ENCODE assay signal across 27 cellular contexts in the genomic region with DNA sequence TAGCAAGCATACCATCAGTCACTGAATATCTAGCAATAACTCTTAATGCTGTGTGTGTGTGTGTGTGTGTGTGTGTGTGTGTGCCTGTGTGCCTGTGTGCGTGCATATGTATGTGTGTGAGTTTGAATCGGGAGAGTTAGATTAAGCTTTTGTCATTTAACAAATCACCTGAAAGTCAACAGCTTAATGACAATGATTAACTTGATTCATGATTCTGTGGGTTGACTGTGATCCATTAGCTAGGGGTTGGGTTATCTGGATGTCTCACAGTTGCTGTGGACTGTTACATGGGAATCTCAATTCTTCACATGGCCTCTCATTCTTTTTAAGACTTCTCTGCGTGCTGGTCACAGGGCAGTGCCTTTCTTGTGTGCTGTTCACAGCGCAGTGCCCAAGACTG.
"Had no signal": no experiment of that assay in that cellular context is flagged by ENCODE, and none has a peak within 500 bp of the region (broad histone marks: within the 10 kb centered on the region; RNA-seq: fewer than 3 reads in every experiment).

No MANE protein-coding gene starts in this region.

- H3K4me1 Mint-ChIP-seq: activated CD4-positive, alpha-beta T cell treated with anti-CD3 and anti-CD28 coated beads for 36 hours; activated CD4-positive, alpha-beta T cell treated with anti-CD3 and anti-CD28 coated beads, Interleukin-2, amount 10 ng/mL, durations not matched to agents 24 days and 14 days; activated CD8-positive, alpha-beta memory T cell treated with anti-CD3 and anti-CD28 coated beads, Interleukin-2, amount 10 ng/mL, durations not matched to agents 7 days and 5 days; activated T-helper 17 cell treated with anti-CD3 and anti-CD28 coated beads, Interleukin-2, amount 50 U/mL, for 72 hours; central memory CD8-positive, alpha-beta T cell had no signal

- DNase-seq: activated CD4-positive, alpha-beta memory T cell treated with anti-CD3 and anti-CD28 coated beads for 36 hours; activated CD4-positive, alpha-beta T cell treated with anti-CD3 and anti-CD28 coated beads for 36 hours; activated CD4-positive, alpha-beta T cell treated with anti-CD3 and anti-CD28 coated beads, Interleukin-2, amount 10 ng/mL, durations not matched to agents 24 days and 14 days; activated CD4-positive, CD25-positive, alpha-beta regulatory T cell; activated CD4-positive, CD25-positive, alpha-beta regulatory T cell treated with anti-CD3 and anti-CD28 coated beads, Interleukin-2, amount 50 U/mL, for 72 hours; activated CD8-positive, alpha-beta memory T cell treated with anti-CD3 and anti-CD28 coated beads, Interleukin-2, amount 10 ng/mL, durations not matched to agents 7 days and 5 days; activated CD8-positive, alpha-beta memory T cell treated with anti-CD3 and anti-CD28 coated beads, Interleukin-2, amount 50 U/mL, for 4 hours; activated CD8-positive, alpha-beta T cell treated with anti-CD3 and anti-CD28 coated beads, Interleukin-2, amount 10 ng/mL, durations not matched to agents 7 days and 5 days; activated effector memory CD4-positive, alpha-beta T cell treated with Interleukin-2 at 50 U/mL for 16 hours; activated gamma-delta T cell treated with Interleukin-2 at 50 U/mL for 16 hours; activated naive CD4-positive, alpha-beta T cell treated with anti-CD3 and anti-CD28 coated beads, Interleukin-2, amount 50 U/mL, for 16 hours; activated naive CD4-positive, alpha-beta T cell treated with Interleukin-2 at 50 U/mL for 16 hours; activated T-cell treated with anti-CD3 and anti-CD28 coated beads, Interleukin-2, amount 50 U/mL, for 1 hour; amniotic stem cell; anterior cingulate cortex; brain microvascular endothelial cell; dorsolateral prefrontal cortex; effector memory CD4-positive, alpha-beta T cell; endodermal cell; foreskin fibroblast; head of caudate nucleus; T-helper 2 cell had no signal

- H3K36me3 Mint-ChIP-seq: activated CD4-positive, alpha-beta memory T cell treated with anti-CD3 and anti-CD28 coated beads for 36 hours; activated CD8-positive, alpha-beta memory T cell treated with anti-CD3 and anti-CD28 coated beads, Interleukin-2, amount 10 ng/mL, durations not matched to agents 7 days and 5 days; activated naive CD8-positive, alpha-beta T cell had no signal

- H3K4me3 Mint-ChIP-seq: activated CD4-positive, alpha-beta memory T cell treated with anti-CD3 and anti-CD28 coated beads for 36 hours; activated CD4-positive, alpha-beta T cell treated with anti-CD3 and anti-CD28 coated beads for 36 hours; activated CD4-positive, alpha-beta T cell treated with anti-CD3 and anti-CD28 coated beads, Interleukin-2, amount 10 ng/mL, durations not matched to agents 24 days and 14 days; activated CD8-positive, alpha-beta memory T cell treated with anti-CD3 and anti-CD28 coated beads, Interleukin-2, amount 10 ng/mL, durations not matched to agents 7 days and 5 days; activated CD8-positive, alpha-beta T cell treated with anti-CD3 and anti-CD28 coated beads, Interleukin-2, amount 10 ng/mL, durations not matched to agents 7 days and 5 days; activated naive CD8-positive, alpha-beta T cell; activated T-helper 17 cell treated with anti-CD3 and anti-CD28 coated beads, Interleukin-2, amount 50 U/mL, for 72 hours; central memory CD8-positive, alpha-beta T cell; dendritic cell treated with granulocyte-macrophage colony-stimulating factor and Interleukin-4, amounts not matched to agents 40 ng/mL and 50 ng/mL, for 4 days; endodermal cell had no signal

- H3K27ac Mint-ChIP-seq: activated CD4-positive, alpha-beta memory T cell treated with anti-CD3 and anti-CD28 coated beads for 36 hours; activated CD4-positive, alpha-beta T cell treated with anti-CD3 and anti-CD28 coated beads for 36 hours; activated CD4-positive, alpha-beta T cell treated with anti-CD3 and anti-CD28 coated beads, Interleukin-2, amount 10 ng/mL, durations not matched to agents 24 days and 14 days; activated CD8-positive, alpha-beta memory T cell treated with anti-CD3 and anti-CD28 coated beads, Interleukin-2, amount 10 ng/mL, durations not matched to agents 7 days and 5 days; activated CD8-positive, alpha-beta T cell treated with anti-CD3 and anti-CD28 coated beads, Interleukin-2, amount 10 ng/mL, durations not matched to agents 7 days and 5 days; activated naive CD8-positive, alpha-beta T cell; activated T-helper 17 cell treated with anti-CD3 and anti-CD28 coated beads, Interleukin-2, amount 50 U/mL, for 72 hours; dendritic cell treated with granulocyte-macrophage colony-stimulating factor and Interleukin-4, amounts not matched to agents 40 ng/mL and 50 ng/mL, for 4 days; endodermal cell had no signal

- ATAC-seq: activated CD4-positive, alpha-beta T cell treated with anti-CD3 and anti-CD28 coated beads for 36 hours; activated CD8-positive, alpha-beta memory T cell treated with anti-CD3 and anti-CD28 coated beads, Interleukin-2, amount 10 ng/mL, durations not matched to agents 7 days and 5 days; activated CD8-positive, alpha-beta T cell treated with anti-CD3 and anti-CD28 coated beads, Interleukin-2, amount 10 ng/mL, durations not matched to agents 7 days and 5 days; activated T-helper 17 cell treated with anti-CD3 and anti-CD28 coated beads, Interleukin-2, amount 50 U/mL, for 72 hours; esophagus mucosa had no signal

- H3K27me3 Mint-ChIP-seq: activated CD4-positive, alpha-beta memory T cell treated with anti-CD3 and anti-CD28 coated beads for 36 hours; activated CD4-positive, alpha-beta T cell treated with anti-CD3 and anti-CD28 coated beads for 36 hours; activated CD4-positive, alpha-beta T cell treated with anti-CD3 and anti-CD28 coated beads, Interleukin-2, amount 10 ng/mL, durations not matched to agents 24 days and 14 days; activated CD8-positive, alpha-beta memory T cell treated with anti-CD3 and anti-CD28 coated beads, Interleukin-2, amount 10 ng/mL, durations not matched to agents 7 days and 5 days; activated naive CD8-positive, alpha-beta T cell; activated T-helper 17 cell treated with anti-CD3 and anti-CD28 coated beads, Interleukin-2, amount 50 U/mL, for 72 hours; central memory CD8-positive, alpha-beta T cell; dendritic cell treated with granulocyte-macrophage colony-stimulating factor and Interleukin-4, amounts not matched to agents 40 ng/mL and 50 ng/mL, for 4 days had no signal

- H3K9me3 Mint-ChIP-seq: activated CD4-positive, alpha-beta T cell treated with anti-CD3 and anti-CD28 coated beads, Interleukin-2, amount 10 ng/mL, durations not matched to agents 24 days and 14 days; dendritic cell treated with granulocyte-macrophage colony-stimulating factor and Interleukin-4, amounts not matched to agents 40 ng/mL and 50 ng/mL, for 4 days had no signal
